In the genomic region with DNA sequence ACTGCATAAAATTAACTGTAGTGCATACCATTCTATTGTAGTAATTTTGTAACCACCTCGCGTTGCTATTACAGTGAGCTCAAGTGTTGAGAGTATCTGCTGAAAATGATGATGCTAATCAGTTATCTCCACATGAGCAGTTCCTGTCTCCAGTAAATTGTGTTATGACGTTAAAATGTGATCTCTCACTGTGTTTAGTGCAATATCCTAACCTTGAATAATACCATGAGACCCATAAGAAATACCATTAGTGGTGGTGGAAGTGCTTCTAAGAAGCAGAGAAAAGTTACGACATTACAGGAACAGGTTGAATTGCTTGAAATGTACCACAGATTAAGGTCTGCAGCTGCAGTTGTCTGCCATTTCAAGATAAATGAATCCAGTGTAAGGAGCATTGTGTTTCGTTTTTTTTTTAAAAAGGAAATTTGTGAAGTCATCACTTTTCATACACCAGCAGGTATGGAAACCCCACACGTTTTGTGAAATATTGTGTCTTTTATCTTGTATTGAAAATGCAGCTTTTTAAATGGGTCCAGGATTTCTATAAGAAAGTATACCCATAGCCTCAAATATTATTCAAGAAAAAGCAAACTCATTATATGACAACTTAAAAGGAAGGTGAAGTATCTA, we compare ENCODE assay signal across 21 cellular contexts.
"Had no signal": no experiment of that assay in that cellular context is flagged by ENCODE, and none has a peak within 500 bp of the region (broad histone marks: within the 10 kb centered on the region; RNA-seq: fewer than 3 reads in every experiment).

No MANE protein-coding gene starts in this region.

- DNase-seq: cortex of kidney; esophagus squamous epithelium; glutamatergic neuron; islet precursor cell; left cardiac atrium; left ventricle myocardium inferior; mesendoderm; naive B cell; psoas muscle; retina; spleen; stimulated activated CD4-positive, alpha-beta T cell treated with anti-CD3 and anti-CD28 coated beads, Interleukin-15, amount 100 ng/mL, for 24 hours; stimulated activated CD4-positive, alpha-beta T cell treated with anti-CD3 and anti-CD28 coated beads, Interleukin-1b, Interleukin-23, amount 100 ng/mL, for 48 hours; stimulated activated CD4-positive, alpha-beta T cell treated with anti-CD3 and anti-CD28 coated beads, Interleukin-4, amount 100 ng/mL, for 24 hours; stimulated activated naive B cell treated with anti-CD40 and anti-IgM and Interleukin-4, amounts not matched to agents 10 μg/mL and 1 μg/mL and 100 μg/mL, for 72 hours; stimulated activated naive CD8-positive, alpha-beta T cell treated with anti-CD3 and anti-CD28 coated beads, Interleukin-15, amount 100 ng/mL, for 72 hours; testis had no signal

- H3K27ac ChIP-seq: esophagus squamous epithelium, gastroesophageal sphincter, left ventricle myocardium inferior, neutrophil, psoas muscle, spleen, testis, tibial nerve had no signal

- ATAC-seq: gastroesophageal sphincter; left cardiac atrium; psoas muscle; sciatic nerve; stimulated activated naive B cell treated with anti-CD40 and anti-IgM and Interleukin-4, amounts not matched to agents 10 μg/mL and 1 μg/mL and 100 μg/mL, for 72 hours; stimulated activated naive CD8-positive, alpha-beta T cell treated with anti-CD3 and anti-CD28 coated beads, Interleukin-15, amount 100 ng/mL, for 72 hours had no signal

- H3K4me3 ChIP-seq: esophagus squamous epithelium, gastroesophageal sphincter, left ventricle myocardium inferior, psoas muscle, spleen, testis, tibial nerve had no signal

- H3K9me3 ChIP-seq: neutrophil, testis had no signal

- H3K27me3 ChIP-seq: esophagus squamous epithelium, gastroesophageal sphincter, neutrophil, spleen, testis, tibial nerve had no signal

- H3K4me1 ChIP-seq: esophagus squamous epithelium, gastroesophageal sphincter, left ventricle myocardium inferior, psoas muscle, testis, tibial nerve had no signal

- H3K36me3 ChIP-seq: gastroesophageal sphincter, neutrophil had no signal
